9 cellular contexts compared by ENCODE assay signal in genomic region chr22:45246060-45246985, GRCh38. TPM values are rescaled to one million over a fixed set of nuclear protein-coding genes. Genes with fewer than 3 reads are reported as not detected.
A peak's percentile ranks its signal among the peaks of the same experiment; 100 is the strongest.
DNase-seq lines count a peak whose midpoint lies in the region; ATAC-seq and TF ChIP-seq lines count a peak whose summit lies in the region.
"Had no signal": no experiment of that assay in that cellular context is flagged by ENCODE, and none has a peak within 500 bp of the region (broad histone marks: within the 10 kb centered on the region; RNA-seq: fewer than 3 reads in every experiment).

No MANE protein-coding gene starts in this region.

- peaks cover 1% of the 10 kb centered on the region for H3K4me1 ChIP-seq in thymus (ENCODE audit: control insufficient read depth, insufficient read depth, low read length)

- DNase-seq in HT1080 (ENCODE audit: low read depth) (peak; percentile 95), astrocyte of the spinal cord (ENCODE audit: low read depth, low spot score) (peak; percentile 92), kidney tubule cell (ENCODE audit: low spot score) (peak; percentile 99), immature natural killer cell (no peak)
- DNase-seq in stimulated activated CD4-positive, alpha-beta T cell treated with anti-CD3 and anti-CD28 coated beads, Interleukin-1b, Interleukin-23, amount 100 ng/mL, for 48 hours, result no peak
- no peak for DNase-seq in activated CD4-positive, CD25-positive, alpha-beta regulatory T cell treated with anti-CD3 and anti-CD28 coated beads, Interleukin-2, amount 50 U/mL, for 72 hours

- no peaks in the 10 kb centered on the region for H3K36me3 Mint-ChIP-seq in immature natural killer cell

- H3K4me1 Mint-ChIP-seq in immature natural killer cell, result peaks cover 6 to 7% of the 10 kb centered on the region in 2 donors

- H3K9me3 Mint-ChIP-seq in immature natural killer cell, result no peaks in the 10 kb centered on the region
- H3K9me3 Mint-ChIP-seq: T-helper 1 cell treated with Interleukin-12 subunit alpha and Interleukin-12 subunit beta and Interleukin-4 antibody, amounts not matched to agents 30 μg/mL and 1 μg/mL, for 36 hours had no signal

- no peaks in the 10 kb centered on the region for H3K9me3 ChIP-seq in thymus (ENCODE audit: control insufficient read depth)

- WGBS in thymus, result 91% methylated on average over 13 of the region's 13 CpGs

- H3K27me3 ChIP-seq in thymus (ENCODE audit: control insufficient read depth, insufficient read depth), result no peaks in the 10 kb centered on the region

- peak overlapping the region in 2 of 5 donors; percentile 44 to 60 for H3K4me3 Mint-ChIP-seq in immature natural killer cell
- H3K4me3 Mint-ChIP-seq: T-helper 1 cell treated with Interleukin-12 subunit alpha and Interleukin-12 subunit beta and Interleukin-4 antibody, amounts not matched to agents 30 μg/mL and 1 μg/mL, for 36 hours had no signal

- H3K27me3 Mint-ChIP-seq in immature natural killer cell (ENCODE audit: low read depth in 3 of 3), result peaks cover 0 to 9% (median 6%) of the 10 kb centered on the region in 3 donors

- H3K4me3 ChIP-seq in astrocyte of the spinal cord (ENCODE audit: low read depth, low read length) (no peak overlapping the region), thymus (ENCODE audit: low read length) (no peak overlapping the region)

- ATAC-seq in HG03159 (IDR thresholded peaks at IDR 0.05; ENCODE audit: unreplicated experiment), result no peak

- TF ChIP-seq CTCF in astrocyte of the spinal cord (IDR thresholded peaks at IDR 0.05; ENCODE audit: low read depth, low read length), result no peak

- peak overlapping the region; percentile 25 for H3K27ac ChIP-seq in thymus (ENCODE audit: low read depth)

- H3K27ac Mint-ChIP-seq in immature natural killer cell, result peak overlapping the region in 3 of 6 donors; percentile 14 to 89 (median 66)
- H3K27ac Mint-ChIP-seq: T-helper 1 cell treated with Interleukin-12 subunit alpha and Interleukin-12 subunit beta and Interleukin-4 antibody, amounts not matched to agents 30 μg/mL and 1 μg/mL, for 36 hours had no signal

- in situ Hi-C loops in astrocyte of the spinal cord (cut with HindIII; ENCODE audit: low sequenced_read_pairs), result no loop called here

- H3K36me3 ChIP-seq in thymus (ENCODE audit: control insufficient read depth, insufficient read depth), result no peaks in the 10 kb centered on the region

RNA-seq across cellular contexts. Expression of gene KIAA0930, which starts 5.6 kb away (rescaled TPM):
- total RNA-seq in HT1080 (2014; rRNA removed; shearing (Covaris generic)), result 51.3 and 87.7 TPM in 2 replicates
- polyA plus RNA-seq in HT1080 (2015; cell fraction: cytosol; rRNA removed), result 29.7 and 38.3 TPM in 2 replicates
- polyA plus RNA-seq in HT1080 (2015; cell fraction: nucleus; rRNA removed), result 52.7 and 58.1 TPM in 2 replicates
- 32.4 TPM for polyA plus RNA-seq in thymus
- 1 to 10 TPM; 2.2 to 6.2 (median 4.5) TPM for polyA plus RNA-seq in immature natural killer cell

RNA-seq across cellular contexts. Expression of gene UPK3A, which starts 38.4 kb away (rescaled TPM):
- not detected in 2 replicates for total RNA-seq in HT1080 (2014; rRNA removed; shearing (Covaris generic))
- not detected in 2 replicates for polyA plus RNA-seq in HT1080 (2015; cell fraction: cytosol; rRNA removed)
- not detected in 2 replicates for polyA plus RNA-seq in HT1080 (2015; cell fraction: nucleus; rRNA removed)
- polyA plus RNA-seq in thymus, result 1.0 TPM
- 1 to 10 TPM in 2 of 3 donors, not detected in 1; 2.7 to 6.4 TPM for polyA plus RNA-seq in immature natural killer cell

Comparison
In these comparisons a context has a peak if more than half of its experiments do, and no peak if none do; other contexts are left out.
1. DNase-seq: peak in HT1080 (single experiment), astrocyte of the spinal cord (single experiment) and kidney tubule cell (single experiment); none in stimulated activated CD4-positive, alpha-beta T cell treated with anti-CD3 and anti-CD28 coated beads, Interleukin-1b, Interleukin-23, amount 100 ng/mL, for 48 hours (single experiment), activated CD4-positive, CD25-positive, alpha-beta regulatory T cell treated with anti-CD3 and anti-CD28 coated beads, Interleukin-2, amount 50 U/mL, for 72 hours (single experiment) and immature natural killer cell (0 of 3).